Comparison of ENCODE assay signal across 15 cellular contexts in the genomic region with DNA sequence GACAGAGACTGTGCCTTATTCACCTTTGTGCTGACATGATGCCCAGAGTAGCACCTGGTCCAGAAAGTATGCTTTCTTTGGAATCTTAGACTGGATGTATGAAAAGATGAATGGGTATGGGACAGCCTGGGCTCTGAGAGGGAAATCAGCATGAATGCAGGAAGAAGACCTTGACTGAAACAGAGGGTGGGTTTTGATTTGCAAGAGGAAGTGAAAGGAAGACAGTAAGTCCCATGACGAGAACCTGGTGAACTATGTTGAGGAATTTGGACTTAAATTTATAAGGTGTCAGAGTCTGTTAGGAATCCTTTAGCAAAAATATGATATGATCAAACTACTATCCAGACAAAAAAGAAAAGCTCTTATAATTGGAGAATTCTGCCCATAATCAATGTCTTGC.
DNase-seq lines count a peak whose midpoint lies in the region; ATAC-seq, FAIRE-seq and TF ChIP-seq lines count a peak whose summit lies in the region.
"Had no signal": no experiment of that assay in that cellular context is flagged by ENCODE, and none has a peak within 500 bp of the region (broad histone marks: within the 10 kb centered on the region; RNA-seq: fewer than 3 reads in every experiment).

No MANE protein-coding gene starts in this region.

- H3K27ac ChIP-seq in endothelial cell of umbilical vein (ENCODE audit: insufficient read depth, low read depth, low read length) = no peak overlapping the region
- H3K27ac ChIP-seq in HepG2 (ENCODE audit: extremely low read length, insufficient read depth, low read length) = no peak overlapping the region
- H3K27ac ChIP-seq: colonic mucosa, left lung had no signal

- no peaks in the 10 kb centered on the region for H3K9me1 ChIP-seq in endothelial cell of umbilical vein (replicated peaks; ENCODE audit: control insufficient read depth, extremely low read depth, insufficient read depth, low read length)

- peak overlapping the region; percentile 28 for H2AFZ ChIP-seq in endothelial cell of umbilical vein (ENCODE audit: low read depth, low read length)
- H2AFZ ChIP-seq in HepG2 (ENCODE audit: low read length) = no peak overlapping the region

- H3K36me3 Mint-ChIP-seq in stimulated activated effector memory CD8-positive, alpha-beta T cell treated with anti-CD3 and anti-CD28 coated beads, Interleukin-12 subunit alpha, Interleukin-12 subunit beta, amount 100 ng/mL, for 72 hours = no peaks in the 10 kb centered on the region
- H3K36me3 Mint-ChIP-seq: activated naive CD4-positive, alpha-beta T cell treated with anti-CD3 and anti-CD28 coated beads, Interleukin-2, amount 50 U/mL, for 24 hours had no signal

- no peak for TF ChIP-seq CTCF in endothelial cell of umbilical vein (IDR thresholded peaks at IDR 0.05; ENCODE audit: extremely low read depth in 1 of 2, insufficient read depth in 1 of 2, low read depth in 1 of 2, low read length in 2 of 2)
- no peak for TF ChIP-seq CTCF in HepG2 (CRISPR knock-in tag; IDR thresholded peaks at IDR 0.05)

- H3K4me2 ChIP-seq in endothelial cell of umbilical vein (ENCODE audit: insufficient read depth, low read length) = no peak overlapping the region
- no peak overlapping the region for H3K4me2 ChIP-seq in HepG2 (ENCODE audit: low read depth, low read length)

- DNase-seq in endothelial cell of umbilical vein (ENCODE audit: low read depth, low spot score) (no peak), NCI-H187 treated with DMSO at 0.1 percent for 48 hours (lab: John Stamatoyannopoulos, UW) (no peak), cardiac septum (ENCODE audit: low spot score) (no peak), HepG2 (ENCODE audit: low spot score) (no peak)
- DNase-seq in stimulated activated effector memory CD8-positive, alpha-beta T cell treated with anti-CD3 and anti-CD28 coated beads, Interleukin-12 subunit alpha, Interleukin-12 subunit beta, amount 100 ng/mL, for 72 hours (ENCODE audit: low spot score in 2 of 2) = no peak
- DNase-seq: activated CD4-positive, alpha-beta T cell treated with anti-CD3 and anti-CD28 coated beads, Interleukin-2, amount 50 U/mL, for 48 hours; colonic mucosa; HFFc6; left lung; NCI-H748 treated with DMSO at 0.1 percent for 48 hours had no signal

- H3K36me3 ChIP-seq in endothelial cell of umbilical vein (ENCODE audit: control insufficient read depth in 2 of 2, extremely low read depth in 1 of 2, insufficient read depth in 2 of 2, low read length in 2 of 2) (no peaks in the 10 kb centered on the region), HepG2 (replicated peaks in 1 of 2; ENCODE audit: control insufficient read depth in 1 of 2, insufficient read depth in 2 of 2, low read length in 2 of 2) (no peaks in the 10 kb centered on the region)
- H3K36me3 ChIP-seq: colonic mucosa, left lung had no signal

- H3K9me3 Mint-ChIP-seq in stimulated activated effector memory CD8-positive, alpha-beta T cell treated with anti-CD3 and anti-CD28 coated beads, Interleukin-12 subunit alpha, Interleukin-12 subunit beta, amount 100 ng/mL, for 72 hours = peaks cover 13% of the 10 kb centered on the region
- H3K9me3 Mint-ChIP-seq: activated naive CD4-positive, alpha-beta T cell treated with anti-CD3 and anti-CD28 coated beads, Interleukin-2, amount 50 U/mL, for 24 hours; HFFc6; stimulated activated naive CD8-positive, alpha-beta T cell treated with anti-CD3 and anti-CD28 coated beads, Interleukin-15, Interleukin-2, amounts not matched to agents 100 ng/mL and 50 ng/mL, for 24 hours had no signal

- intact Hi-C loops in endothelial cell of umbilical vein (cut with micrococcal nuclease) = loop anchor here (2.0 to 5.0 kb wide), 4 partner anchors 180 to 302 kb away; a partner anchor contains a TSS
- intact Hi-C loops in cardiac septum (cut with DNase I) = no loop called here
- intact Hi-C loops in HepG2 (cut with micrococcal nuclease; ENCODE audit: unreplicated experiment) = no loop called here

- H4K20me1 ChIP-seq in endothelial cell of umbilical vein (replicated peaks; ENCODE audit: control insufficient read depth, extremely low read depth, insufficient read depth, low read length) = no peaks in the 10 kb centered on the region
- no peaks in the 10 kb centered on the region for H4K20me1 ChIP-seq in HepG2 (ENCODE audit: insufficient read depth, low read length)

- FAIRE-seq in endothelial cell of umbilical vein (lab: Jason Lieb, UNC) = no peak
- no peak for FAIRE-seq in HepG2 (lab: Jason Lieb, UNC)

- H3K79me2 ChIP-seq in endothelial cell of umbilical vein (ENCODE audit: control insufficient read depth, insufficient read depth, low read length) = no peaks in the 10 kb centered on the region
- no peaks in the 10 kb centered on the region for H3K79me2 ChIP-seq in HepG2 (ENCODE audit: insufficient read depth, low read length)

- no peak for TF ChIP-seq RAD21 in HepG2 (CRISPR knock-in tag; IDR thresholded peaks at IDR 0.05)

- H3K4me1 Mint-ChIP-seq in stimulated activated effector memory CD8-positive, alpha-beta T cell treated with anti-CD3 and anti-CD28 coated beads, Interleukin-12 subunit alpha, Interleukin-12 subunit beta, amount 100 ng/mL, for 72 hours = no peaks in the 10 kb centered on the region
- H3K4me1 Mint-ChIP-seq: activated naive CD4-positive, alpha-beta T cell treated with anti-CD3 and anti-CD28 coated beads, Interleukin-2, amount 50 U/mL, for 24 hours had no signal

- dilution Hi-C loops in endothelial cell of umbilical vein (cut with MboI; ENCODE audit: extremely low pct_ligation_motif_present, low sequenced_read_pairs) = loop anchor here (25.0 kb wide), 1 partner anchor 298 kb away; a partner anchor contains a TSS

- H3K4me1 ChIP-seq in endothelial cell of umbilical vein (ENCODE audit: control insufficient read depth, extremely low read depth, insufficient read depth, low read length) (peaks cover 36% of the 10 kb centered on the region), HepG2 (ENCODE audit: insufficient read depth, low read length) (no peaks in the 10 kb centered on the region)
- H3K4me1 ChIP-seq: colonic mucosa had no signal

- H3K4me3 ChIP-seq in endothelial cell of umbilical vein (replicated peaks in 1 of 3; ENCODE audit: insufficient read depth in 1 of 3, low read depth in 1 of 3, low read length in 3 of 3) (no peak overlapping the region), HepG2 (replicated peaks in 1 of 3; ENCODE audit: insufficient read depth in 1 of 3, low read depth in 2 of 3, low read length in 3 of 3) (no peak overlapping the region)
- H3K4me3 ChIP-seq: colonic mucosa, left lung had no signal

- H3K4me3 Mint-ChIP-seq in stimulated activated effector memory CD8-positive, alpha-beta T cell treated with anti-CD3 and anti-CD28 coated beads, Interleukin-12 subunit alpha, Interleukin-12 subunit beta, amount 100 ng/mL, for 72 hours = no peak overlapping the region
- H3K4me3 Mint-ChIP-seq: activated naive CD4-positive, alpha-beta T cell treated with anti-CD3 and anti-CD28 coated beads, Interleukin-2, amount 50 U/mL, for 24 hours; HFFc6; stimulated activated naive CD8-positive, alpha-beta T cell treated with anti-CD3 and anti-CD28 coated beads, Interleukin-15, Interleukin-2, amounts not matched to agents 100 ng/mL and 50 ng/mL, for 24 hours had no signal

- ATAC-seq in GM18858 (IDR thresholded peaks at IDR 0.05; ENCODE audit: unreplicated experiment) (peak; percentile 67), GM21529 (IDR thresholded peaks at IDR 0.05; ENCODE audit: unreplicated experiment) (peak; percentile 63), HG03159 (IDR thresholded peaks at IDR 0.05; ENCODE audit: unreplicated experiment) (peak; percentile 79), HepG2 (no peak)
- no peak for ATAC-seq in stimulated activated effector memory CD8-positive, alpha-beta T cell treated with anti-CD3 and anti-CD28 coated beads, Interleukin-12 subunit alpha, Interleukin-12 subunit beta, amount 100 ng/mL, for 72 hours
- ATAC-seq: left lung had no signal

- H3K9ac ChIP-seq in endothelial cell of umbilical vein (replicated peaks; ENCODE audit: extremely low read depth, insufficient read depth, low read length) = no peak overlapping the region
- H3K9ac ChIP-seq in HepG2 (ENCODE audit: insufficient read depth, low read depth, low read length) = no peak overlapping the region

- WGBS in HepG2 (ENCODE audit: low lambda C conversion rate) = 67% methylated on average over 1 of the region's 1 CpG

- H3K27me3 ChIP-seq in endothelial cell of umbilical vein (ENCODE audit: control insufficient read depth in 2 of 2, insufficient read depth in 2 of 2, low read length in 2 of 2) (no peaks in the 10 kb centered on the region), HepG2 (ENCODE audit: control insufficient read depth in 1 of 2, insufficient read depth in 2 of 2, low read length in 2 of 2) (no peaks in the 10 kb centered on the region)
- H3K27me3 ChIP-seq: colonic mucosa, left lung had no signal

- TF ChIP-seq EP300 in HepG2 (IDR thresholded peaks at IDR 0.05; ENCODE audit: low read depth in 2 of 2, low read length in 2 of 2) = no peak
- TF ChIP-seq EP300 in HepG2 (CRISPR knock-in tag; IDR thresholded peaks at IDR 0.05; ENCODE audit: borderline replicate concordance) = no peak

- TF ChIP-seq POLR2A in endothelial cell of umbilical vein (IDR thresholded peaks at IDR 0.05; ENCODE audit: low read depth, low read length) (no peak), HepG2 (IDR thresholded peaks at IDR 0.05; ENCODE audit: insufficient read depth in 1 of 2, low read depth in 2 of 2, low read length in 2 of 2) (no peak)

- POLR2A ChIA-PET in endothelial cell of umbilical vein (lab: Charles Lee) = no interaction called here
- POLR2A ChIA-PET in HepG2 (lab: Yijun Ruan, JAX) = no interaction called here

- in situ Hi-C loops in HepG2 (cut with HindIII; ENCODE audit: extremely low pct_ligation_motif_present, low pct_unique_long_range_greater_than_20kb) = no loop called here

- CTCF ChIA-PET in endothelial cell of umbilical vein (lab: Charles Lee) = interaction anchor here (1.9 kb wide), 1 partner anchor 302 kb away, joined by 9 read pairs; a partner anchor contains a TSS
- CTCF ChIA-PET in HepG2 (lab: Yijun Ruan, JAX; ENCODE audit: low intra/inter-chr PET ratio, low total read pairs) = no interaction called here

- no peak overlapping the region for H3K27ac Mint-ChIP-seq in stimulated activated effector memory CD8-positive, alpha-beta T cell treated with anti-CD3 and anti-CD28 coated beads, Interleukin-12 subunit alpha, Interleukin-12 subunit beta, amount 100 ng/mL, for 72 hours
- H3K27ac Mint-ChIP-seq: activated naive CD4-positive, alpha-beta T cell treated with anti-CD3 and anti-CD28 coated beads, Interleukin-2, amount 50 U/mL, for 24 hours; HFFc6; stimulated activated naive CD8-positive, alpha-beta T cell treated with anti-CD3 and anti-CD28 coated beads, Interleukin-15, Interleukin-2, amounts not matched to agents 100 ng/mL and 50 ng/mL, for 24 hours had no signal

- H3K9me3 ChIP-seq in endothelial cell of umbilical vein (replicated peaks; ENCODE audit: control insufficient read depth, insufficient read depth, low read length) (no peaks in the 10 kb centered on the region), HepG2 (ENCODE audit: low read length) (no peaks in the 10 kb centered on the region; the same call in 1 of the 2 replicates)
- H3K9me3 ChIP-seq: colonic mucosa, left lung had no signal

- no TSS peak for BruUV-seq in endothelial cell of umbilical vein (replicated peaks; lab: Mats Ljungman, UMichigan)
- no TSS peak for BruUV-seq in HepG2 (replicated peaks; lab: Mats Ljungman, UMichigan)

TF ChIP-seq in HepG2, 621 proteins besides CTCF, POLR2A, EP300 and RAD21 (continues in another document):
- TF ChIP-seq HDAC6 (IDR thresholded peaks at IDR 0.05; ENCODE audit: low read depth, low read length) (no peak), ATRX (CRISPR knock-in tag; IDR thresholded peaks at IDR 0.05; ENCODE audit: borderline replicate concordance) (no peak)

Comparison
In these comparisons a context has a peak if more than half of its experiments do, and no peak if none do; other contexts are left out.
1. ATAC-seq: peak in GM18858 (single experiment), GM21529 (single experiment) and HG03159 (single experiment); none in HepG2 (single experiment) and stimulated activated effector memory CD8-positive, alpha-beta T cell treated with anti-CD3 and anti-CD28 coated beads, Interleukin-12 subunit alpha, Interleukin-12 subunit beta, amount 100 ng/mL, for 72 hours (single experiment).